ENCODE assay signal across 25 cellular contexts in the genomic region with DNA sequence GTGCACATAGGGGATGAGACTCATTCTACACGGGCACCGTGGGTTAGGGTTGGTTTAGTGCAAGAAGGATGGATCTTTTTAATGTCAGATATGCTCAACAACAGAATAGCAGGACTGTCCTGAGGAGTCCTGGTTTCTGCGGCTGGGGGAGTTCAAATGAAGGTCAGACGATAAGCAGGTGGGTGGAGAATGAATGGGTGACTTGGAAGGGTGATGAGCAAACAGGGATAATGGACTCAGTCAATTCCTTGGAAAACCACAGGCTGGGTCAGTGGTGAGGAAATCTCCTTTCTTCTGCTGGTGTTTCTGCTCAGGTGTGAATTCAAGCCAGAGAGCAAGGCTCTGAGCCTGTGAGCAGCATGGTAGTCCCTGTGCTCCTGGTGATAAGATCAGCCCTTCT. TPM values are rescaled to one million over a fixed set of nuclear protein-coding genes. Genes with fewer than 3 reads are reported as not detected.
DNase-seq lines count a peak whose midpoint lies in the region; ATAC-seq and TF ChIP-seq lines count a peak whose summit lies in the region.
"Had no signal": no experiment of that assay in that cellular context is flagged by ENCODE, and none has a peak within 500 bp of the region (broad histone marks: within the 10 kb centered on the region; RNA-seq: fewer than 3 reads in every experiment).

No MANE protein-coding gene starts in this region.

- TF ChIP-seq EP300 in SK-N-SH (IDR thresholded peaks at IDR 0.05; ENCODE audit: borderline replicate concordance in 1 of 2, low read depth in 1 of 2, low read length in 1 of 2) = no peak

- ATAC-seq in SK-N-SH treated with all-trans-retinoic acid at 6 μM for 48 hours = peak; percentile 32
- peak; percentile 18; the same call in 2 of the 3 replicates for ATAC-seq in RWPE2 (ENCODE audit: low read depth)
- ATAC-seq: activated T-cell treated with anti-CD3 and anti-CD28 coated beads, Interleukin-2, amount 50 U/mL, for 72 hours; CD8-positive, alpha-beta T cell; HepG2; upper lobe of right lung had no signal

- no peaks in the 10 kb centered on the region for H3K9me3 ChIP-seq in SK-N-SH
- H3K9me3 ChIP-seq in RWPE2 (ENCODE audit: severe bottlenecking) = no peaks in the 10 kb centered on the region
- H3K9me3 ChIP-seq in spleen = no peaks in the 10 kb centered on the region
- H3K9me3 ChIP-seq: neutrophil, upper lobe of right lung had no signal

- no peaks in the 10 kb centered on the region for H4K20me1 ChIP-seq in SK-N-SH (ENCODE audit: insufficient read depth)

- no peak overlapping the region for H2AFZ ChIP-seq in SK-N-SH (ENCODE audit: low read depth)

- no peaks in the 10 kb centered on the region for H3K79me2 ChIP-seq in SK-N-SH (ENCODE audit: insufficient read depth)

- H3K9ac ChIP-seq in SK-N-SH = no peak overlapping the region

- TF ChIP-seq RAD21 in SK-N-SH (IDR thresholded peaks at IDR 0.05; ENCODE audit: low read length) = no peak

- H3K4me3 ChIP-seq in SK-N-SH (ENCODE audit: low read depth in 2 of 2, low read length in 1 of 2) = no peak overlapping the region
- H3K4me3 ChIP-seq in RWPE2 (ENCODE audit: severe bottlenecking) = no peak overlapping the region
- no peak overlapping the region for H3K4me3 ChIP-seq in epithelial cell of esophagus (ENCODE audit: low read length)
- no peak overlapping the region for H3K4me3 ChIP-seq in spleen
- H3K4me3 ChIP-seq: lung, skin epidermis, upper lobe of right lung had no signal

- no peak for DNase-seq in SK-N-SH
- DNase-seq in RWPE2 (ENCODE audit: low spot score) = no peak
- peak; percentile 10 for DNase-seq in epithelial cell of esophagus (ENCODE audit: low read depth)
- DNase-seq in spleen = peak; percentile 14
- no peak for DNase-seq in NCI-H510A (lab: John Stamatoyannopoulos, UW)
- no peak for DNase-seq in activated T-cell treated with anti-CD3 and anti-CD28 coated beads, Interleukin-2, amount 50 U/mL, for 1 hour
- no peak for DNase-seq in activated CD4-positive, alpha-beta T cell treated with anti-CD3 and anti-CD28 coated beads for 1 hour
- DNase-seq: activated CD4-positive, alpha-beta T cell treated with anti-CD3 and anti-CD28 coated beads, Interleukin-2, amount 10 ng/mL, durations not matched to agents 24 days and 14 days; activated naive CD4-positive, alpha-beta T cell treated with anti-CD3 and anti-CD28 coated beads for 36 hours; activated T-cell treated with anti-CD3 and anti-CD28 coated beads, Interleukin-2, amount 50 U/mL, for 72 hours; amygdala; CD8-positive, alpha-beta T cell; central memory CD4-positive, alpha-beta T cell; DMS153; H7; NCI-H1417; NCI-H524 treated with DMSO at 0.1 percent for 48 hours; upper lobe of right lung had no signal

- H3F3A ChIP-seq in SK-N-SH (replicated peaks; ENCODE audit: insufficient read depth) = peaks cover 3% of the 10 kb centered on the region

- H3K36me3 ChIP-seq in SK-N-SH (replicated peaks in 1 of 2; ENCODE audit: control insufficient read depth in 1 of 2, insufficient read depth in 2 of 2, low read length in 1 of 2) (peaks cover 3 to 28% of the 10 kb centered on the region in 2 experiments), RWPE2 (ENCODE audit: low read depth) (no peaks in the 10 kb centered on the region), spleen (peaks cover 0 to 14% (median 0%) of the 10 kb centered on the region in 6 donors)
- H3K36me3 ChIP-seq: neutrophil had no signal

- H3K9me2 ChIP-seq in SK-N-SH = no peaks in the 10 kb centered on the region

- intact Hi-C loops in spleen (cut with DNase I; ENCODE audit: low total_unique reads) = no loop called here

- TF ChIP-seq POLR2A in spleen (IDR thresholded peaks at IDR 0.05) = no peak

- no peak overlapping the region for H3K4me2 ChIP-seq in SK-N-SH

- TF ChIP-seq CTCF in SK-N-SH (IDR thresholded peaks at IDR 0.05) = no peak
- no peak for TF ChIP-seq CTCF in RWPE2 (IDR thresholded peaks at IDR 0.05; ENCODE audit: poor library complexity, severe bottlenecking)
- TF ChIP-seq CTCF in epithelial cell of esophagus (IDR thresholded peaks at IDR 0.05; ENCODE audit: insufficient read depth, low read depth, low read length, missing control alignments) = no peak
- TF ChIP-seq CTCF in spleen (IDR thresholded peaks at IDR 0.05 in 8 of 11, conservative IDR thresholded peaks at IDR 0.05 in 3 of 11) = no peak

- 82% methylated on average over 4 of the region's 4 CpGs for WGBS in SK-N-SH (ENCODE audit: low lambda C conversion rate)
- WGBS in spleen, 5 donors = 90 to 96% (median 93%) methylated on average over 4 of the region's 4 CpGs

- H3K27me3 ChIP-seq in SK-N-SH (ENCODE audit: insufficient read depth) (no peaks in the 10 kb centered on the region), RWPE2 (ENCODE audit: insufficient read depth, poor library complexity, severe bottlenecking) (no peaks in the 10 kb centered on the region), spleen (replicated peaks in 1 of 7) (no peaks in the 10 kb centered on the region)
- H3K27me3 ChIP-seq: neutrophil, upper lobe of right lung had no signal

- CTCF ChIA-PET in SK-N-SH (lab: Yijun Ruan, JAX) = no interaction called here

- H3K4me1 ChIP-seq in SK-N-SH (ENCODE audit: control insufficient read depth in 1 of 2, insufficient read depth in 2 of 2, low read depth in 1 of 2, low read length in 1 of 2) (peaks cover 0 to 3% of the 10 kb centered on the region in 2 experiments; a peak in 1 of 4 replicates), RWPE2 (ENCODE audit: insufficient read depth, poor library complexity, severe bottlenecking) (no peaks in the 10 kb centered on the region), spleen (no peaks in the 10 kb centered on the region)
- H3K4me1 ChIP-seq: upper lobe of right lung had no signal

- H3K27ac ChIP-seq in SK-N-SH (ENCODE audit: low read depth in 2 of 2, low read length in 1 of 2) = no peak overlapping the region
- H3K27ac ChIP-seq in RWPE2 (ENCODE audit: poor library complexity, severe bottlenecking) = peak overlapping the region; percentile 10
- no peak overlapping the region for H3K27ac ChIP-seq in spleen
- H3K27ac ChIP-seq: 22Rv1, neutrophil, skin epidermis, upper lobe of right lung, VCaP had no signal

- POLR2A ChIA-PET in SK-N-SH (lab: Yijun Ruan, JAX) = no interaction called here

TF ChIP-seq in SK-N-SH treated with all-trans-retinoic acid at 6 μM for 48 hours, 23 proteins besides CTCF, POLR2A, EP300 and RAD21 (continues in another document):
- TF ChIP-seq ESRRG (CRISPR knock-in tag; IDR thresholded peaks at IDR 0.05) (no peak), ARNTL (CRISPR knock-in tag; IDR thresholded peaks at IDR 0.05; ENCODE audit: borderline replicate concordance, low read depth) (no peak), PPARA (CRISPR knock-in tag; IDR thresholded peaks at IDR 0.05; ENCODE audit: borderline replicate concordance) (no peak), CSDC2 (CRISPR knock-in tag; IDR thresholded peaks at IDR 0.05) (no peak), BACH2 (CRISPR knock-in tag; IDR thresholded peaks at IDR 0.05; ENCODE audit: borderline replicate concordance) (no peak)
- TF ChIP-seq, protein P1, sequence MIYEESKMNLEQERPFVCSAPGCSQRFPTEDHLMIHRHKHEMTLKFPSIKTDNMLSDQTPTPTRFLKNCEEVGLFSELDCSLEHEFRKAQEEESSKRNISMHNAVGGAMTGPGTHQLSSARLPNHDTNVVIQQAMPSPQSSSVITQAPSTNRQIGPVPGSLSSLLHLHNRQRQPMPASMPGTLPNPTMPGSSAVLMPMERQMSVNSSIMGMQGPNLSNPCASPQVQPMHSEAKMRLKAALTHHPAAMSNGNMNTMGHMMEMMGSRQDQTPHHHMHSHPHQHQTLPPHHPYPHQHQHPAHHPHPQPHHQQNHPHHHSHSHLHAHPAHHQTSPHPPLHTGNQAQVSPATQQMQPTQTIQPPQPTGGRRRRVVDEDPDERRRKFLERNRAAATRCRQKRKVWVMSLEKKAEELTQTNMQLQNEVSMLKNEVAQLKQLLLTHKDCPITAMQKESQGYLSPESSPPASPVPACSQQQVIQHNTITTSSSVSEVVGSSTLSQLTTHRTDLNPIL (CRISPR knock-in tag; IDR thresholded peaks at IDR 0.05; ENCODE audit: low read depth) = no peak

TF ChIP-seq in SK-N-SH, 30 proteins besides CTCF, POLR2A, EP300 and RAD21 (continues in another document):
- TF ChIP-seq, protein P2, sequence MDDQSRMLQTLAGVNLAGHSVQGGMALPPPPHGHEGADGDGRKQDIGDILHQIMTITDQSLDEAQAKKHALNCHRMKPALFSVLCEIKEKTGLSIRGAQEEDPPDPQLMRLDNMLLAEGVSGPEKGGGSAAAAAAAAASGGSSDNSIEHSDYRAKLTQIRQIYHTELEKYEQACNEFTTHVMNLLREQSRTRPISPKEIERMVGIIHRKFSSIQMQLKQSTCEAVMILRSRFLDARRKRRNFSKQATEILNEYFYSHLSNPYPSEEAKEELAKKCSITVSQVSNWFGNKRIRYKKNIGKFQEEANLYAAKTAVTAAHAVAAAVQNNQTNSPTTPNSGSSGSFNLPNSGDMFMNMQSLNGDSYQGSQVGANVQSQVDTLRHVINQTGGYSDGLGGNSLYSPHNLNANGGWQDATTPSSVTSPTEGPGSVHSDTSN (IDR thresholded peaks at IDR 0.05) = no peak
- TF ChIP-seq TCF12 (IDR thresholded peaks at IDR 0.05) = no peak
- no peak for TF ChIP-seq SMC3 (IDR thresholded peaks at IDR 0.05; ENCODE audit: low read depth, low read length)
- TF ChIP-seq, protein P3, sequence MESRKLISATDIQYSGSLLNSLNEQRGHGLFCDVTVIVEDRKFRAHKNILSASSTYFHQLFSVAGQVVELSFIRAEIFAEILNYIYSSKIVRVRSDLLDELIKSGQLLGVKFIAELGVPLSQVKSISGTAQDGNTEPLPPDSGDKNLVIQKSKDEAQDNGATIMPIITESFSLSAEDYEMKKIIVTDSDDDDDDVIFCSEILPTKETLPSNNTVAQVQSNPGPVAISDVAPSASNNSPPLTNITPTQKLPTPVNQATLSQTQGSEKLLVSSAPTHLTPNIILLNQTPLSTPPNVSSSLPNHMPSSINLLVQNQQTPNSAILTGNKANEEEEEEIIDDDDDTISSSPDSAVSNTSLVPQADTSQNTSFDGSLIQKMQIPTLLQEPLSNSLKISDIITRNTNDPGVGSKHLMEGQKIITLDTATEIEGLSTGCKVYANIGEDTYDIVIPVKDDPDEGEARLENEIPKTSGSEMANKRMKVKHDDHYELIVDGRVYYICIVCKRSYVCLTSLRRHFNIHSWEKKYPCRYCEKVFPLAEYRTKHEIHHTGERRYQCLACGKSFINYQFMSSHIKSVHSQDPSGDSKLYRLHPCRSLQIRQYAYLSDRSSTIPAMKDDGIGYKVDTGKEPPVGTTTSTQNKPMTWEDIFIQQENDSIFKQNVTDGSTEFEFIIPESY (IDR thresholded peaks at IDR 0.05; ENCODE audit: borderline replicate concordance, low read depth) = no peak
- no peak for TF ChIP-seq GABPA (IDR thresholded peaks at IDR 0.05; ENCODE audit: low read depth)
- no peak for TF ChIP-seq JUND (IDR thresholded peaks at IDR 0.05)
- TF ChIP-seq GATA2 (CRISPR knock-in tag; IDR thresholded peaks at IDR 0.05) = no peak
- TF ChIP-seq NFIC (IDR thresholded peaks at IDR 0.05; ENCODE audit: borderline replicate concordance) = no peak

RNA-seq across cellular contexts. Expression of a gene that starts 59.9 kb away (rescaled TPM):
- polyA plus RNA-seq in SK-N-SH (2012; rRNA removed) (12.3 and 15.2 TPM in 2 replicates), spleen (10 to 100 TPM in 2 of 3 donors, 1 to 10 TPM in 1; 8.5 to 13.1 (median 10.3) TPM)
- polyA plus RNA-seq in SK-N-SH (2012; cell fraction: cytosol; rRNA removed) = 16.6 and 17.6 TPM in 2 replicates
- polyA plus RNA-seq in SK-N-SH (2012; cell fraction: nucleus; rRNA removed) = 9.3 and 11.0 TPM in 2 replicates
- 10 to 100 TPM; 25.4 to 39.8 (median 29.1) TPM for total RNA-seq in spleen

Comparison
In these comparisons a context has a peak if more than half of its experiments do, and no peak if none do; other contexts are left out.
1. DNase-seq: peak in epithelial cell of esophagus (single experiment) and spleen (single experiment); none in SK-N-SH (single experiment), RWPE2 (single experiment), NCI-H510A (single experiment), activated T-cell treated with anti-CD3 and anti-CD28 coated beads, Interleukin-2, amount 50 U/mL, for 1 hour (single experiment) and activated CD4-positive, alpha-beta T cell treated with anti-CD3 and anti-CD28 coated beads for 1 hour (single experiment).